8 cellular contexts compared by ENCODE assay signal in genomic region chr16:15434425-15435215, GRCh38. TPM values are rescaled to one million over a fixed set of nuclear protein-coding genes. Genes with fewer than 3 reads are reported as not detected.
DNase-seq lines count a peak whose midpoint lies in the region; ATAC-seq and TF ChIP-seq lines count a peak whose summit lies in the region.

Gene BMERB1 (plus strand): TSS chr16:15434588. CDS start chr16:15434654, 66 bp downstream.

- peak within 1 kb of the TSS; percentile 37 for H3K4me3 ChIP-seq in CD8-positive, alpha-beta memory T cell (ENCODE audit: low read length)
- H3K4me3 ChIP-seq in lower lobe of right lung = peak within 1 kb of the TSS; percentile 69

- intact Hi-C loops in lower lobe of right lung (cut with DNase I) = no loop called here

- H3K4me1 ChIP-seq in CD8-positive, alpha-beta memory T cell (ENCODE audit: insufficient read depth, low read length) = peaks cover 7% of the 10 kb centered on the region
- no peaks in the 10 kb centered on the region for H3K4me1 ChIP-seq in lower lobe of right lung

- TF ChIP-seq CTCF in lower lobe of right lung (IDR thresholded peaks at IDR 0.05) = no peak

- CTCF ChIA-PET in CD8-positive, alpha-beta memory T cell (lab: Charles Lee) = no interaction called here

- H3K36me3 ChIP-seq in CD8-positive, alpha-beta memory T cell (ENCODE audit: insufficient read depth, low read length) = no peaks in the 10 kb centered on the region
- no peaks in the 10 kb centered on the region for H3K36me3 ChIP-seq in lower lobe of right lung

- H3K9me3 Mint-ChIP-seq in CD8-positive, alpha-beta memory T cell = peaks cover 0 to 2% (median 0%) of the 10 kb centered on the region in 5 donors
- no peaks in the 10 kb centered on the region for H3K9me3 Mint-ChIP-seq in effector memory CD8-positive, alpha-beta T cell

- H3K4me1 Mint-ChIP-seq in CD8-positive, alpha-beta memory T cell = peaks cover 13 to 18% (median 17%) of the 10 kb centered on the region in 3 donors
- H3K4me1 Mint-ChIP-seq in effector memory CD8-positive, alpha-beta T cell (ENCODE audit: low read depth in 2 of 2) = peaks cover 15 to 16% of the 10 kb centered on the region in 2 donors

- peaks cover 16 to 35% of the 10 kb centered on the region in 2 donors for H3K27me3 Mint-ChIP-seq in CD8-positive, alpha-beta memory T cell
- peaks cover 17 to 30% of the 10 kb centered on the region in 2 donors for H3K27me3 Mint-ChIP-seq in effector memory CD8-positive, alpha-beta T cell

- H3K27ac ChIP-seq in CD8-positive, alpha-beta memory T cell (ENCODE audit: low read depth, low read length) = no peak within 1 kb of the TSS
- H3K27ac ChIP-seq in lower lobe of right lung = peak within 1 kb of the TSS; percentile 51

- no peaks in the 10 kb centered on the region for H3K36me3 Mint-ChIP-seq in CD8-positive, alpha-beta memory T cell
- H3K36me3 Mint-ChIP-seq in effector memory CD8-positive, alpha-beta T cell (ENCODE audit: insufficient read depth) = no peaks in the 10 kb centered on the region

- H3K27me3 ChIP-seq in CD8-positive, alpha-beta memory T cell (ENCODE audit: insufficient read depth, low read length, poor library complexity, severe bottlenecking) = no peaks in the 10 kb centered on the region
- H3K27me3 ChIP-seq in lower lobe of right lung (ENCODE audit: low read depth) = peaks cover 12% of the 10 kb centered on the region

- peak within 1 kb of the TSS in 5 of 8 donors; percentile 1 to 85 (median 57) for H3K27ac Mint-ChIP-seq in CD8-positive, alpha-beta memory T cell
- H3K27ac Mint-ChIP-seq in effector memory CD8-positive, alpha-beta T cell = peak within 1 kb of the TSS in 1 of 2 donors; percentile 83

- peak; percentile 68 for ATAC-seq in effector memory CD8-positive, alpha-beta T cell (replicated peaks)
- ATAC-seq in lower lobe of right lung (peak; percentile 81 to 86), GM21360 (IDR thresholded peaks at IDR 0.05; ENCODE audit: unreplicated experiment) (no peak), GM18498 (IDR thresholded peaks at IDR 0.05; ENCODE audit: unreplicated experiment) (no peak)

- POLR2A ChIA-PET in CD8-positive, alpha-beta memory T cell (lab: Charles Lee) = no interaction called here

- H3K9me3 ChIP-seq in CD8-positive, alpha-beta memory T cell (ENCODE audit: low read length) = no peaks in the 10 kb centered on the region
- H3K9me3 ChIP-seq in lower lobe of right lung = no peaks in the 10 kb centered on the region

- H3K4me3 Mint-ChIP-seq in CD8-positive, alpha-beta memory T cell = peak within 1 kb of the TSS; percentile 75 to 90 (median 79)
- peak within 1 kb of the TSS; percentile 72 to 82 for H3K4me3 Mint-ChIP-seq in effector memory CD8-positive, alpha-beta T cell

- peak; percentile 15 to 50 (median 20) for DNase-seq in CD8-positive, alpha-beta memory T cell
- DNase-seq in NCI-H1694 treated with DMSO at 0.1 percent for 48 hours (lab: John Stamatoyannopoulos, UW) (peak; percentile 31), lower lobe of right lung (peak; percentile 50)
- peak; percentile 41 for DNase-seq in activated CD8-positive, alpha-beta memory T cell treated with anti-CD3 and anti-CD28 coated beads, Interleukin-2, amount 50 U/mL, for 24 hours (ENCODE audit: extremely low read depth)
- peak; percentile 11 to 32 (median 23) for DNase-seq in effector memory CD8-positive, alpha-beta T cell
- DNase-seq in stimulated activated CD4-positive, alpha-beta T cell treated with anti-CD3 and anti-CD28 coated beads, Interleukin-4, amount 100 ng/mL, for 1 hour = peak; percentile 69

RNA-seq across cellular contexts. Expression of gene BMERB1, which starts in this region (rescaled TPM):
- total RNA-seq in CD8-positive, alpha-beta memory T cell = 10 to 100 TPM; 13.1 to 13.6 TPM
- polyA plus RNA-seq in CD8-positive, alpha-beta memory T cell = 4.8 TPM
- 16.1 TPM for total RNA-seq in lower lobe of right lung

Comparison
In these comparisons a context has a peak if more than half of its experiments do, and no peak if none do; other contexts are left out.
1. ATAC-seq: peak in effector memory CD8-positive, alpha-beta T cell (single experiment) and lower lobe of right lung (2 of 2); none in GM21360 (single experiment) and GM18498 (single experiment).
2. Peak in every context shown above with its lines, with median percentiles within 50 percentile points of each other: DNase-seq.